Comparison of ENCODE assay signal across 21 cellular contexts in the genomic region with DNA sequence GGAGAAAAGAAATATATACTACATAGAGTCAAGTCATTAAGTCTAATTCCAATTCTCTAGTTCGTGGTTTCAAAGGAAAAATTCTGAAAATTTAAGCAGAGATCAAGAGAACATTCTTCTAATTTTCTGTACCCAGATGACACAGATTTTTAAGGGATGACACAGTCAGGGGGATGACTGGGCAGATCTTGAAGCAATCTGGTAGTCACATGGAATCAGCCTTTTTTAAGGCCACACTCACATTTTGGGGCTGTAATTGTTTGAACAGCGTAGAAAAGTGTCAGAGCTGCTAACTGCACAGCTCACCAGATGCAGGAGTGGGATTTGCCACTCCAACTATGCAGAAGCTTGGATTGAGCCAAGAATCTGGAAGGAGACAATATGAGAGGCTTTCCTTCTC. TPM values are rescaled to one million over a fixed set of nuclear protein-coding genes. Genes with fewer than 3 reads are reported as not detected.
A peak's percentile ranks its signal among the peaks of the same experiment; 100 is the strongest.
DNase-seq lines count a peak whose midpoint lies in the region; TF ChIP-seq lines count a peak whose summit lies in the region.
"Had no signal": no experiment of that assay in that cellular context is flagged by ENCODE, and none has a peak within 500 bp of the region (broad histone marks: within the 10 kb centered on the region; RNA-seq: fewer than 3 reads in every experiment).

No MANE protein-coding gene starts in this region.

- H4K8ac ChIP-seq in mesendoderm (ENCODE audit: low read depth, low read length) = no peak overlapping the region

- CTCF ChIA-PET in AG04449 (lab: Yijun Ruan, JAX) = no interaction called here

- no peaks in the 10 kb centered on the region; the same call in 1 of the 2 replicates for H3K27me3 Mint-ChIP-seq in HFFc6 (ENCODE audit: insufficient read depth)

- no peak overlapping the region for H4K5ac ChIP-seq in mesendoderm (ENCODE audit: low read length)

- POLR2A ChIA-PET in AG04449 (lab: Yijun Ruan, JAX) = no interaction called here

- no peaks in the 10 kb centered on the region for H3K79me1 ChIP-seq in mesendoderm (ENCODE audit: low read length)

- TF ChIP-seq CTCF in AG04449 (IDR thresholded peaks at IDR 0.05; ENCODE audit: insufficient read depth, low read length, missing control alignments) (no peak), HFFc6 (IDR thresholded peaks at IDR 0.05) (no peak), cardiac fibroblast (IDR thresholded peaks at IDR 0.05; ENCODE audit: low read depth, low read length) (no peak), Peyer's patch (IDR thresholded peaks at IDR 0.05) (no peak)

- H2BK15ac ChIP-seq in mesendoderm (replicated peaks; ENCODE audit: low read depth) = no peak overlapping the region

- H3K79me2 ChIP-seq in mesendoderm (ENCODE audit: control insufficient read depth, insufficient read depth, low read length) = no peaks in the 10 kb centered on the region

- no peak overlapping the region for H2BK5ac ChIP-seq in mesendoderm (ENCODE audit: low read length)

- H3K27ac ChIP-seq in mesendoderm (ENCODE audit: low read depth, low read length) (no peak overlapping the region), Peyer's patch (no peak overlapping the region)
- H3K27ac ChIP-seq: left ventricle myocardium inferior, spleen had no signal

- H3K9ac ChIP-seq in mesendoderm (ENCODE audit: low read length) = no peak overlapping the region

- no peak overlapping the region for H3K56ac ChIP-seq in mesendoderm (ENCODE audit: low read length)

- peaks cover 66% of the 10 kb centered on the region for H3K4me1 Mint-ChIP-seq in HFFc6 (ENCODE audit: low read depth)
- H3K4me1 Mint-ChIP-seq: nephron had no signal

- H3K9me3 ChIP-seq in Peyer's patch = no peaks in the 10 kb centered on the region
- H3K9me3 ChIP-seq: left ventricle myocardium inferior, spleen had no signal

- peak overlapping the region; percentile 39 for H3K18ac ChIP-seq in mesendoderm (ENCODE audit: low read length)

- no CpG with 5 or more reads among the region's 2 CpGs for WGBS in mesendoderm (ENCODE audit: extremely low coverage, insufficient coverage, low lambda C conversion rate)

- H3K36me3 ChIP-seq in mesendoderm (ENCODE audit: control insufficient read depth, insufficient read depth, low read length) (no peaks in the 10 kb centered on the region), Peyer's patch (no peaks in the 10 kb centered on the region)
- H3K36me3 ChIP-seq: left ventricle myocardium inferior, spleen had no signal

- no peaks in the 10 kb centered on the region; the same call in 1 of the 2 replicates for H3K36me3 Mint-ChIP-seq in HFFc6 (ENCODE audit: low read depth)

- TF ChIP-seq POLR2A in Peyer's patch (IDR thresholded peaks at IDR 0.05) = no peak

- H3K4me1 ChIP-seq in mesendoderm (ENCODE audit: control insufficient read depth, low read depth, low read length) (no peaks in the 10 kb centered on the region), Peyer's patch (no peaks in the 10 kb centered on the region)
- H3K4me1 ChIP-seq: left ventricle myocardium inferior, spleen had no signal

- no peaks in the 10 kb centered on the region for H3K27me3 ChIP-seq in mesendoderm (ENCODE audit: insufficient read depth, low read length, poor library complexity)
- H3K27me3 ChIP-seq in Peyer's patch = no peaks in the 10 kb centered on the region
- H3K27me3 ChIP-seq: spleen had no signal

- DNase-seq in AG04449 (ENCODE audit: low read depth, low spot score) (peak; percentile 75), HFFc6 (peak; percentile 92), cardiac fibroblast (ENCODE audit: low read depth in 2 of 2) (peak; percentile 14 to 31), mesendoderm (peak; percentile 67), pons (ENCODE audit: low spot score) (no peak), iPS-NIHi11 (ENCODE audit: low spot score) (no peak), Peyer's patch (no peak), NCI-H187 (lab: John Stamatoyannopoulos, UW) (no peak)
- DNase-seq: ACHN; aorta; effector CD8-positive, alpha-beta T cell; head of caudate nucleus; KBM-7; left ventricle myocardium inferior; NCI-H146; NCI-H69; spleen; substantia nigra; T1000 had no signal

- H2AK5ac ChIP-seq in mesendoderm (ENCODE audit: low read length) = no peak overlapping the region

- H3K4ac ChIP-seq in mesendoderm (ENCODE audit: low read depth, low read length) = no peak overlapping the region

- H2BK120ac ChIP-seq in mesendoderm (ENCODE audit: low read depth, low read length) = no peak overlapping the region

- H3K23ac ChIP-seq in mesendoderm (ENCODE audit: low read length) = no peak overlapping the region

- H3K4me2 ChIP-seq in mesendoderm (ENCODE audit: low read length) = no peak overlapping the region

- no peak overlapping the region for H3K4me3 ChIP-seq in AG04449 (ENCODE audit: low read depth, low read length)
- no peak overlapping the region for H3K4me3 ChIP-seq in cardiac fibroblast (replicated peaks in 1 of 2; ENCODE audit: low read depth in 2 of 2, low read length in 2 of 2)
- H3K4me3 ChIP-seq in mesendoderm (ENCODE audit: low read length) = no peak overlapping the region
- H3K4me3 ChIP-seq in Peyer's patch = no peak overlapping the region
- H3K4me3 ChIP-seq: left ventricle myocardium inferior, spleen had no signal

- no peaks in the 10 kb centered on the region for H3K9me3 Mint-ChIP-seq in HFFc6
- H3K9me3 Mint-ChIP-seq: activated T-helper 1 cell treated with anti-CD3 and anti-CD28 coated beads, Interleukin-12 subunit alpha, Interleukin-12 subunit beta, Interleukin-2, Interleukin-4 antibody, amounts not matched to agents 30 ng/mL and 10 ng/mL and 1 ng/mL, durations not matched to agents 14 hours and 24 hours and 36 hours; nephron had no signal

- H3K4me3 Mint-ChIP-seq in HFFc6 = peak overlapping the region; percentile 47
- H3K4me3 Mint-ChIP-seq: activated T-helper 1 cell treated with anti-CD3 and anti-CD28 coated beads, Interleukin-12 subunit alpha, Interleukin-12 subunit beta, Interleukin-2, Interleukin-4 antibody, amounts not matched to agents 30 ng/mL and 10 ng/mL and 1 ng/mL, durations not matched to agents 14 hours and 24 hours and 36 hours; nephron had no signal

- H3K27ac Mint-ChIP-seq in HFFc6 = peak overlapping the region; percentile 92
- H3K27ac Mint-ChIP-seq: activated T-helper 1 cell treated with anti-CD3 and anti-CD28 coated beads, Interleukin-12 subunit alpha, Interleukin-12 subunit beta, Interleukin-2, Interleukin-4 antibody, amounts not matched to agents 30 ng/mL and 10 ng/mL and 1 ng/mL, durations not matched to agents 14 hours and 24 hours and 36 hours; nephron had no signal

RNA-seq across cellular contexts. Expression of gene PDE4D, which starts 20.4 kb away (rescaled TPM):
- 1 to 10 TPM; 1.8 to 7.3 (median 6.2) TPM for total RNA-seq in HFFc6 (2021; fragmentation: NEBNext Ultra II Directional; extraction: Animal tissue kit (Norgen Biotek cat#: 25700))
- 2.5 TPM for polyA plus RNA-seq in mesendoderm (2013, experiment 1 of 2)
- polyA plus RNA-seq in mesendoderm (2013, experiment 2 of 2) = 2.5 TPM
- total RNA-seq in Peyer's patch = 10 to 100 TPM; 19.8 to 89.1 (median 43.9) TPM

Comparison
In these comparisons a context has a peak if more than half of its experiments do, and no peak if none do; other contexts are left out.
1. DNase-seq: peak in AG04449 (single experiment), HFFc6 (single experiment), cardiac fibroblast (2 of 2) and mesendoderm (single experiment); none in pons (single experiment), iPS-NIHi11 (single experiment), Peyer's patch (0 of 3) and NCI-H187 (0 of 2).